Comparison of ENCODE assay signal across 1 cellular context in genomic region chr17:58391302-58391984, GRCh38.
A peak's percentile ranks its signal among the peaks of the same experiment; 100 is the strongest.
TF ChIP-seq lines count a peak whose summit lies in the region.

No MANE protein-coding gene starts in this region.

TF ChIP-seq in HepG2, 621 proteins besides CTCF, POLR2A, EP300 and RAD21 (continued from another document and continues in another):
- TF ChIP-seq, protein P1, sequence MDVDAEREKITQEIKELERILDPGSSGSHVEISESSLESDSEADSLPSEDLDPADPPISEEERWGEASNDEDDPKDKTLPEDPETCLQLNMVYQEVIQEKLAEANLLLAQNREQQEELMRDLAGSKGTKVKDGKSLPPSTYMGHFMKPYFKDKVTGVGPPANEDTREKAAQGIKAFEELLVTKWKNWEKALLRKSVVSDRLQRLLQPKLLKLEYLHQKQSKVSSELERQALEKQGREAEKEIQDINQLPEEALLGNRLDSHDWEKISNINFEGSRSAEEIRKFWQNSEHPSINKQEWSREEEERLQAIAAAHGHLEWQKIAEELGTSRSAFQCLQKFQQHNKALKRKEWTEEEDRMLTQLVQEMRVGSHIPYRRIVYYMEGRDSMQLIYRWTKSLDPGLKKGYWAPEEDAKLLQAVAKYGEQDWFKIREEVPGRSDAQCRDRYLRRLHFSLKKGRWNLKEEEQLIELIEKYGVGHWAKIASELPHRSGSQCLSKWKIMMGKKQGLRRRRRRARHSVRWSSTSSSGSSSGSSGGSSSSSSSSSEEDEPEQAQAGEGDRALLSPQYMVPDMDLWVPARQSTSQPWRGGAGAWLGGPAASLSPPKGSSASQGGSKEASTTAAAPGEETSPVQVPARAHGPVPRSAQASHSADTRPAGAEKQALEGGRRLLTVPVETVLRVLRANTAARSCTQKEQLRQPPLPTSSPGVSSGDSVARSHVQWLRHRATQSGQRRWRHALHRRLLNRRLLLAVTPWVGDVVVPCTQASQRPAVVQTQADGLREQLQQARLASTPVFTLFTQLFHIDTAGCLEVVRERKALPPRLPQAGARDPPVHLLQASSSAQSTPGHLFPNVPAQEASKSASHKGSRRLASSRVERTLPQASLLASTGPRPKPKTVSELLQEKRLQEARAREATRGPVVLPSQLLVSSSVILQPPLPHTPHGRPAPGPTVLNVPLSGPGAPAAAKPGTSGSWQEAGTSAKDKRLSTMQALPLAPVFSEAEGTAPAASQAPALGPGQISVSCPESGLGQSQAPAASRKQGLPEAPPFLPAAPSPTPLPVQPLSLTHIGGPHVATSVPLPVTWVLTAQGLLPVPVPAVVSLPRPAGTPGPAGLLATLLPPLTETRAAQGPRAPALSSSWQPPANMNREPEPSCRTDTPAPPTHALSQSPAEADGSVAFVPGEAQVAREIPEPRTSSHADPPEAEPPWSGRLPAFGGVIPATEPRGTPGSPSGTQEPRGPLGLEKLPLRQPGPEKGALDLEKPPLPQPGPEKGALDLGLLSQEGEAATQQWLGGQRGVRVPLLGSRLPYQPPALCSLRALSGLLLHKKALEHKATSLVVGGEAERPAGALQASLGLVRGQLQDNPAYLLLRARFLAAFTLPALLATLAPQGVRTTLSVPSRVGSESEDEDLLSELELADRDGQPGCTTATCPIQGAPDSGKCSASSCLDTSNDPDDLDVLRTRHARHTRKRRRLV (CRISPR knock-in tag; IDR thresholded peaks at IDR 0.05) = peak; percentile 96
- TF ChIP-seq, protein P2, sequence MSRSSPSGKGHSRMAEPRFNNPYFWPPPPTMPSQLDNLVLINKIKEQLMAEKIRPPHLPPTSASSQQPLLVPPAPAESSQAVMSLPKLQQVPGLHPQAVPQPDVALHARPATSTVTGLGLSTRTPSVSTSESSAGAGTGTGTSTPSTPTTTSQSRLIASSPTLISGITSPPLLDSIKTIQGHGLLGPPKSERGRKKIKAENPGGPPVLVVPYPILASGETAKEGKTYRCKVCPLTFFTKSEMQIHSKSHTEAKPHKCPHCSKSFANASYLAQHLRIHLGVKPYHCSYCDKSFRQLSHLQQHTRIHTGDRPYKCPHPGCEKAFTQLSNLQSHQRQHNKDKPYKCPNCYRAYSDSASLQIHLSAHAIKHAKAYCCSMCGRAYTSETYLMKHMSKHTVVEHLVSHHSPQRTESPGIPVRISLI (CRISPR knock-in tag; IDR thresholded peaks at IDR 0.05; ENCODE audit: borderline replicate concordance) = peak; percentile 85
- TF ChIP-seq E2F1 (CRISPR knock-in tag; IDR thresholded peaks at IDR 0.05) (peak; percentile 71; the same call in 1 of the 2 replicates), ZNF746 (CRISPR knock-in tag; IDR thresholded peaks at IDR 0.05) (peak; percentile 99), ZNF652 (CRISPR knock-in tag; IDR thresholded peaks at IDR 0.05; ENCODE audit: borderline replicate concordance, low read depth) (peak; percentile 70; the same call in 1 of the 2 replicates), GATAD1 (CRISPR knock-in tag; IDR thresholded peaks at IDR 0.05) (peak; percentile 78), MAZ (IDR thresholded peaks at IDR 0.05; ENCODE audit: borderline replicate concordance, low read depth, low read length) (peak; percentile 94), MAZ (CRISPR knock-in tag; IDR thresholded peaks at IDR 0.05; ENCODE audit: low read depth) (peak; percentile 95), ZNF775 (CRISPR knock-in tag; IDR thresholded peaks at IDR 0.05; ENCODE audit: borderline replicate concordance) (peak; percentile 44; the same call in 1 of the 2 replicates), ZFP82 (CRISPR knock-in tag; IDR thresholded peaks at IDR 0.05; ENCODE audit: borderline replicate concordance) (no peak), MTA3 (CRISPR knock-in tag; IDR thresholded peaks at IDR 0.05) (peak; percentile 6; the same call in 1 of the 2 replicates), SOX6 (IDR thresholded peaks at IDR 0.05) (no peak), SOX6 (CRISPR knock-in tag; IDR thresholded peaks at IDR 0.05) (peak; percentile 100), ZNF12 (CRISPR knock-in tag; IDR thresholded peaks at IDR 0.05) (peak; percentile 78), ZNF460 (CRISPR knock-in tag; IDR thresholded peaks at IDR 0.05; ENCODE audit: borderline replicate concordance) (peak; percentile 57; the same call in 1 of the 2 replicates), ELF3 (CRISPR knock-in tag; IDR thresholded peaks at IDR 0.05) (peak; percentile 98), HMGXB4 (CRISPR knock-in tag; IDR thresholded peaks at IDR 0.05; ENCODE audit: borderline replicate concordance in 1 of 2, low read depth in 1 of 2) (peak; percentile 74 to 90), FOXO1 (CRISPR knock-in tag; IDR thresholded peaks at IDR 0.05) (peak; percentile 100), ZNF143 (CRISPR knock-in tag; IDR thresholded peaks at IDR 0.05) (peak; percentile 72), TCF12 (IDR thresholded peaks at IDR 0.05) (no peak), TCF12 (CRISPR knock-in tag; IDR thresholded peaks at IDR 0.05) (peak; percentile 99), ZBTB26 (CRISPR knock-in tag; IDR thresholded peaks at IDR 0.05; ENCODE audit: borderline replicate concordance) (peak; percentile 94), MBD4 (IDR thresholded peaks at IDR 0.05; ENCODE audit: borderline replicate concordance, low read length) (peak; percentile 99), NCOA2 (CRISPR knock-in tag; IDR thresholded peaks at IDR 0.05) (peak; percentile 100)
- TF ChIP-seq, protein P3, sequence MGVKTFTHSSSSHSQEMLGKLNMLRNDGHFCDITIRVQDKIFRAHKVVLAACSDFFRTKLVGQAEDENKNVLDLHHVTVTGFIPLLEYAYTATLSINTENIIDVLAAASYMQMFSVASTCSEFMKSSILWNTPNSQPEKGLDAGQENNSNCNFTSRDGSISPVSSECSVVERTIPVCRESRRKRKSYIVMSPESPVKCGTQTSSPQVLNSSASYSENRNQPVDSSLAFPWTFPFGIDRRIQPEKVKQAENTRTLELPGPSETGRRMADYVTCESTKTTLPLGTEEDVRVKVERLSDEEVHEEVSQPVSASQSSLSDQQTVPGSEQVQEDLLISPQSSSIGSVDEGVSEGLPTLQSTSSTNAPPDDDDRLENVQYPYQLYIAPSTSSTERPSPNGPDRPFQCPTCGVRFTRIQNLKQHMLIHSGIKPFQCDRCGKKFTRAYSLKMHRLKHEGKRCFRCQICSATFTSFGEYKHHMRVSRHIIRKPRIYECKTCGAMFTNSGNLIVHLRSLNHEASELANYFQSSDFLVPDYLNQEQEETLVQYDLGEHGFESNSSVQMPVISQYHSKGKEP (CRISPR knock-in tag; IDR thresholded peaks at IDR 0.05) = peak; percentile 74
- TF ChIP-seq, protein P4, sequence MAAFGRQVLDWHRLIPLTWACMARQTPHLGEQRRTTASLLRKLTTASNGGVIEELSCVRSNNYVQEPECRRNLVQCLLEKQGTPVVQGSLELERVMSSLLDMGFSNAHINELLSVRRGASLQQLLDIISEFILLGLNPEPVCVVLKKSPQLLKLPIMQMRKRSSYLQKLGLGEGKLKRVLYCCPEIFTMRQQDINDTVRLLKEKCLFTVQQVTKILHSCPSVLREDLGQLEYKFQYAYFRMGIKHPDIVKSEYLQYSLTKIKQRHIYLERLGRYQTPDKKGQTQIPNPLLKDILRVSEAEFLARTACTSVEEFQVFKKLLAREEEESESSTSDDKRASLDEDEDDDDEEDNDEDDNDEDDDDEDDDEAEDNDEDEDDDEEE (CRISPR knock-in tag; IDR thresholded peaks at IDR 0.05) = peak; percentile 76; the same call in 1 of the 2 replicates
- TF ChIP-seq, protein P5, sequence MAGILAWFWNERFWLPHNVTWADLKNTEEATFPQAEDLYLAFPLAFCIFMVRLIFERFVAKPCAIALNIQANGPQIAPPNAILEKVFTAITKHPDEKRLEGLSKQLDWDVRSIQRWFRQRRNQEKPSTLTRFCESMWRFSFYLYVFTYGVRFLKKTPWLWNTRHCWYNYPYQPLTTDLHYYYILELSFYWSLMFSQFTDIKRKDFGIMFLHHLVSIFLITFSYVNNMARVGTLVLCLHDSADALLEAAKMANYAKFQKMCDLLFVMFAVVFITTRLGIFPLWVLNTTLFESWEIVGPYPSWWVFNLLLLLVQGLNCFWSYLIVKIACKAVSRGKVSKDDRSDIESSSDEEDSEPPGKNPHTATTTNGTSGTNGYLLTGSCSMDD (CRISPR knock-in tag; IDR thresholded peaks at IDR 0.05) = no peak
- TF ChIP-seq, protein P6, sequence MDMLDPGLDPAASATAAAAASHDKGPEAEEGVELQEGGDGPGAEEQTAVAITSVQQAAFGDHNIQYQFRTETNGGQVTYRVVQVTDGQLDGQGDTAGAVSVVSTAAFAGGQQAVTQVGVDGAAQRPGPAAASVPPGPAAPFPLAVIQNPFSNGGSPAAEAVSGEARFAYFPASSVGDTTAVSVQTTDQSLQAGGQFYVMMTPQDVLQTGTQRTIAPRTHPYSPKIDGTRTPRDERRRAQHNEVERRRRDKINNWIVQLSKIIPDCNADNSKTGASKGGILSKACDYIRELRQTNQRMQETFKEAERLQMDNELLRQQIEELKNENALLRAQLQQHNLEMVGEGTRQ (IDR thresholded peaks at IDR 0.05; ENCODE audit: low read depth, low read length) = no peak
- TF ChIP-seq, protein P6 (CRISPR knock-in tag; IDR thresholded peaks at IDR 0.05; ENCODE audit: borderline replicate concordance) = no peak; the same call in 1 of the 2 replicates
- TF ChIP-seq, protein P7, sequence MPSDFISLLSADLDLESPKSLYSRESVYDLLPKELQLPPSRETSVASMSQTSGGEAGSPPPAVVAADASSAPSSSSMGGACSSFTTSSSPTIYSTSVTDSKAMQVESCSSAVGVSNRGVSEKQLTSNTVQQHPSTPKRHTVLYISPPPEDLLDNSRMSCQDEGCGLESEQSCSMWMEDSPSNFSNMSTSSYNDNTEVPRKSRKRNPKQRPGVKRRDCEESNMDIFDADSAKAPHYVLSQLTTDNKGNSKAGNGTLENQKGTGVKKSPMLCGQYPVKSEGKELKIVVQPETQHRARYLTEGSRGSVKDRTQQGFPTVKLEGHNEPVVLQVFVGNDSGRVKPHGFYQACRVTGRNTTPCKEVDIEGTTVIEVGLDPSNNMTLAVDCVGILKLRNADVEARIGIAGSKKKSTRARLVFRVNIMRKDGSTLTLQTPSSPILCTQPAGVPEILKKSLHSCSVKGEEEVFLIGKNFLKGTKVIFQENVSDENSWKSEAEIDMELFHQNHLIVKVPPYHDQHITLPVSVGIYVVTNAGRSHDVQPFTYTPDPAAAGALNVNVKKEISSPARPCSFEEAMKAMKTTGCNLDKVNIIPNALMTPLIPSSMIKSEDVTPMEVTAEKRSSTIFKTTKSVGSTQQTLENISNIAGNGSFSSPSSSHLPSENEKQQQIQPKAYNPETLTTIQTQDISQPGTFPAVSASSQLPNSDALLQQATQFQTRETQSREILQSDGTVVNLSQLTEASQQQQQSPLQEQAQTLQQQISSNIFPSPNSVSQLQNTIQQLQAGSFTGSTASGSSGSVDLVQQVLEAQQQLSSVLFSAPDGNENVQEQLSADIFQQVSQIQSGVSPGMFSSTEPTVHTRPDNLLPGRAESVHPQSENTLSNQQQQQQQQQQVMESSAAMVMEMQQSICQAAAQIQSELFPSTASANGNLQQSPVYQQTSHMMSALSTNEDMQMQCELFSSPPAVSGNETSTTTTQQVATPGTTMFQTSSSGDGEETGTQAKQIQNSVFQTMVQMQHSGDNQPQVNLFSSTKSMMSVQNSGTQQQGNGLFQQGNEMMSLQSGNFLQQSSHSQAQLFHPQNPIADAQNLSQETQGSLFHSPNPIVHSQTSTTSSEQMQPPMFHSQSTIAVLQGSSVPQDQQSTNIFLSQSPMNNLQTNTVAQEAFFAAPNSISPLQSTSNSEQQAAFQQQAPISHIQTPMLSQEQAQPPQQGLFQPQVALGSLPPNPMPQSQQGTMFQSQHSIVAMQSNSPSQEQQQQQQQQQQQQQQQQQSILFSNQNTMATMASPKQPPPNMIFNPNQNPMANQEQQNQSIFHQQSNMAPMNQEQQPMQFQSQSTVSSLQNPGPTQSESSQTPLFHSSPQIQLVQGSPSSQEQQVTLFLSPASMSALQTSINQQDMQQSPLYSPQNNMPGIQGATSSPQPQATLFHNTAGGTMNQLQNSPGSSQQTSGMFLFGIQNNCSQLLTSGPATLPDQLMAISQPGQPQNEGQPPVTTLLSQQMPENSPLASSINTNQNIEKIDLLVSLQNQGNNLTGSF (CRISPR knock-in tag; IDR thresholded peaks at IDR 0.05) = no peak
- TF ChIP-seq, protein P8, sequence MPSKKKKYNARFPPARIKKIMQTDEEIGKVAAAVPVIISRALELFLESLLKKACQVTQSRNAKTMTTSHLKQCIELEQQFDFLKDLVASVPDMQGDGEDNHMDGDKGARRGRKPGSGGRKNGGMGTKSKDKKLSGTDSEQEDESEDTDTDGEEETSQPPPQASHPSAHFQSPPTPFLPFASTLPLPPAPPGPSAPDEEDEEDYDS (CRISPR knock-in tag; IDR thresholded peaks at IDR 0.05) = peak; percentile 95
